In the genomic region with DNA sequence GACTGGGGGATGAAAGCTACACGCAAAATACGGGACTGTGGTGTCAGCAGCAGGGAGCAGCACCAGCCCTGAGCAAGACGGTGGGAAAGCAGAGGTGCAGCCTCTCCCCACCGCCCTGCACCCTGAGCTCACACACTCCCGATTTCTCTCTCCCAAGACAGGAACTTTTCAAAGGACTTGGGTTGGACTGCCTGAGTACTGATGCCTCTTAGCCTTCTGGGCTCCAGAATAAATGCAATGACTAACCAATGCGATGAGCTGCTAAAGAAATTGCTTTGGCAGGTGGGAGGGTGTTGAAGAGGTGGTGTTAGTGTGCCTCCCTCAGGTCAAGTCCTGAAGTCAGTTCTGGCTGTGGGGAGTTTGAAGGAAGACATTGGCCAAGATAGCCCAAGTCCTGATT, we compare ENCODE assay signal across 16 cellular contexts. TPM values are rescaled to one million over a fixed set of nuclear protein-coding genes. Genes with fewer than 3 reads are reported as not detected.
DNase-seq lines count a peak whose midpoint lies in the region; ATAC-seq, FAIRE-seq and TF ChIP-seq lines count a peak whose summit lies in the region.
"Had no signal": no experiment of that assay in that cellular context is flagged by ENCODE, and none has a peak within 500 bp of the region (broad histone marks: within the 10 kb centered on the region; RNA-seq: fewer than 3 reads in every experiment).

No MANE protein-coding gene starts in this region.

- H3K9me3 ChIP-seq in Loucy (ENCODE audit: insufficient read depth, low read depth, low read length) (no peaks in the 10 kb centered on the region), keratinocyte (ENCODE audit: control insufficient read depth, low read depth, low read length) (no peaks in the 10 kb centered on the region), prostate gland (no peaks in the 10 kb centered on the region)

- intact Hi-C loops in prostate gland (cut with DNase I), result no loop called here

- H3K4me3 ChIP-seq in Loucy (ENCODE audit: low read length, poor library complexity, severe bottlenecking) (no peak overlapping the region), bronchial epithelial cell (ENCODE audit: low read depth, low read length) (no peak overlapping the region), keratinocyte (ENCODE audit: control insufficient read depth in 2 of 3, extremely low read depth in 1 of 3, insufficient read depth in 2 of 3, low read depth in 1 of 3, low read length in 3 of 3) (no peak overlapping the region), prostate gland (no peak overlapping the region), brain microvascular endothelial cell (ENCODE audit: low read depth, low read length) (no peak overlapping the region)

- H3K9ac ChIP-seq in Loucy (ENCODE audit: low read depth, low read length, poor library complexity, severe bottlenecking) (no peak overlapping the region), keratinocyte (ENCODE audit: control insufficient read depth, extremely low read depth, insufficient read depth, low read length) (no peak overlapping the region)

- H3K79me2 ChIP-seq in Loucy (ENCODE audit: insufficient read depth, low read length) (no peaks in the 10 kb centered on the region), keratinocyte (ENCODE audit: control insufficient read depth, insufficient read depth, low read length) (no peaks in the 10 kb centered on the region)

- no peaks in the 10 kb centered on the region for H3K4me1 ChIP-seq in Loucy (ENCODE audit: insufficient read depth, low read length, poor library complexity, severe bottlenecking)
- peaks cover 8% of the 10 kb centered on the region for H3K4me1 ChIP-seq in keratinocyte (ENCODE audit: control insufficient read depth, extremely low read depth, insufficient read depth, low read length)
- H3K4me1 ChIP-seq in prostate gland (replicated peaks), result no peaks in the 10 kb centered on the region

- no peaks in the 10 kb centered on the region for H3K27me3 ChIP-seq in Loucy (ENCODE audit: insufficient read depth, low read length, poor library complexity, severe bottlenecking)
- H3K27me3 ChIP-seq in bronchial epithelial cell (ENCODE audit: control insufficient read depth, insufficient read depth, low read length), result peaks cover 4% of the 10 kb centered on the region
- peaks cover 11% of the 10 kb centered on the region for H3K27me3 ChIP-seq in keratinocyte (ENCODE audit: control insufficient read depth, extremely low read depth, insufficient read depth, low read length)
- H3K27me3 ChIP-seq in prostate gland (replicated peaks; ENCODE audit: insufficient read depth), result no peaks in the 10 kb centered on the region
- peaks cover 15% of the 10 kb centered on the region for H3K27me3 ChIP-seq in brain microvascular endothelial cell (replicated peaks)

- TF ChIP-seq CTCF in GM12873 (IDR thresholded peaks at IDR 0.05; ENCODE audit: insufficient read depth, low read depth, low read length, missing control alignments), result peak; percentile 27
- peak; percentile 45 for TF ChIP-seq CTCF in Loucy (conservative IDR thresholded peaks at IDR 0.05; ENCODE audit: low read length)
- TF ChIP-seq CTCF in bronchial epithelial cell (IDR thresholded peaks at IDR 0.05; ENCODE audit: insufficient read depth, low read length, severe bottlenecking), result no peak
- peak in 2 of 3 experiments; percentile 19 to 30 for TF ChIP-seq CTCF in keratinocyte (optimal IDR thresholded peaks at IDR 0.05 in 1 of 3, IDR thresholded peaks at IDR 0.05 in 1 of 3, conservative IDR thresholded peaks at IDR 0.05 in 1 of 3; ENCODE audit: extremely low read depth in 1 of 3, insufficient read depth in 2 of 3, low read length in 3 of 3)
- no peak for TF ChIP-seq CTCF in prostate gland (IDR thresholded peaks at IDR 0.05)
- TF ChIP-seq CTCF in brain microvascular endothelial cell (IDR thresholded peaks at IDR 0.05; ENCODE audit: low read depth, low read length, missing control alignments), result no peak

- DNase-seq in bronchial epithelial cell (ENCODE audit: low read depth), result peak; percentile 8
- no peak for DNase-seq in keratinocyte (ENCODE audit: low read depth, low spot score)
- DNase-seq in prostate gland (ENCODE audit: low spot score), result no peak
- no peak for DNase-seq in brain microvascular endothelial cell
- DNase-seq in NCI-H2171 treated with DMSO at 0.1 percent for 48 hours (lab: John Stamatoyannopoulos, UW), result no peak
- DNase-seq: activated CD4-positive, alpha-beta T cell treated with anti-CD3 and anti-CD28 coated beads for 48 hours; cerebellar nuclear complex; NCI-H1092 treated with DMSO at 0.1 percent for 48 hours; NCI-H510A treated with DMSO at 0.1 percent for 48 hours; occipital lobe; stimulated activated CD4-positive, alpha-beta T cell treated with anti-CD3 and anti-CD28 coated beads, Interleukin-4, amount 100 ng/mL, for 24 hours; stimulated activated naive CD8-positive, alpha-beta T cell treated with anti-CD3 and anti-CD28 coated beads, Interleukin-15, amount 100 ng/mL, for 72 hours had no signal

- H2AFZ ChIP-seq in Loucy (ENCODE audit: low read length), result no peak overlapping the region
- H2AFZ ChIP-seq in keratinocyte (ENCODE audit: control insufficient read depth, low read length), result no peak overlapping the region

- TF ChIP-seq POLR2A in prostate gland (IDR thresholded peaks at IDR 0.05), result no peak

- H3K27ac ChIP-seq in keratinocyte (ENCODE audit: control insufficient read depth, insufficient read depth, low read length), result no peak overlapping the region
- H3K27ac ChIP-seq in prostate gland, result no peak overlapping the region
- no peak overlapping the region for H3K27ac ChIP-seq in brain microvascular endothelial cell

- WGBS in prostate gland, result 55% methylated on average over 6 of the region's 6 CpGs

- H3K4me2 ChIP-seq in Loucy (ENCODE audit: low read depth, low read length, poor library complexity, severe bottlenecking) (no peak overlapping the region), keratinocyte (ENCODE audit: control insufficient read depth, extremely low read depth, insufficient read depth, low read depth, low read length) (no peak overlapping the region)

- no peaks in the 10 kb centered on the region for H3F3A ChIP-seq in Loucy (ENCODE audit: low read depth)

- dilution Hi-C loops in keratinocyte (cut with MboI; ENCODE audit: extremely low pct_ligation_motif_present, low sequenced_read_pairs), result no loop called here

- H3K36me3 ChIP-seq in Loucy (ENCODE audit: insufficient read depth, low read length) (no peaks in the 10 kb centered on the region), bronchial epithelial cell (ENCODE audit: control insufficient read depth, insufficient read depth, low read length) (no peaks in the 10 kb centered on the region), keratinocyte (ENCODE audit: control insufficient read depth in 2 of 2, extremely low read depth in 1 of 2, insufficient read depth in 2 of 2, low read length in 2 of 2) (no peaks in the 10 kb centered on the region), prostate gland (no peaks in the 10 kb centered on the region), brain microvascular endothelial cell (replicated peaks) (no peaks in the 10 kb centered on the region)

- H4K20me1 ChIP-seq in Loucy (ENCODE audit: insufficient read depth, low read length, poor library complexity, severe bottlenecking) (no peaks in the 10 kb centered on the region), keratinocyte (ENCODE audit: control insufficient read depth, extremely low read depth, insufficient read depth, low read length) (no peaks in the 10 kb centered on the region)

- H3K9me1 ChIP-seq in keratinocyte (ENCODE audit: control insufficient read depth, extremely low read depth, insufficient read depth, low read length), result no peaks in the 10 kb centered on the region

- no peak for ATAC-seq in GM19328 (IDR thresholded peaks at IDR 0.05; ENCODE audit: unreplicated experiment)
- ATAC-seq: stimulated activated naive CD8-positive, alpha-beta T cell treated with anti-CD3 and anti-CD28 coated beads, Interleukin-15, amount 100 ng/mL, for 72 hours had no signal

- in situ Hi-C loops in brain microvascular endothelial cell (cut with HindIII; ENCODE audit: low pct_ligation_motif_present, low sequenced_read_pairs), result loop anchor here (25.0 kb wide), 1 partner anchor 180 kb away; a partner anchor contains a TSS

- no peaks in the 10 kb centered on the region for H3K9me2 ChIP-seq in Loucy (replicated peaks; ENCODE audit: low read depth, low read length)

- FAIRE-seq in bronchial epithelial cell (lab: Jason Lieb, UNC) (no peak), keratinocyte (lab: Jason Lieb, UNC) (no peak)

RNA-seq across cellular contexts. Expression of a gene that starts 9.6 kb away (rescaled TPM):
- total RNA-seq in bronchial epithelial cell, result not detected in 2 replicates
- polyA plus RNA-seq in keratinocyte, result not detected in 3 replicates
- not detected for polyA plus RNA-seq in keratinocyte (2011; ENCODE audit: low read depth)
- not detected in 2 replicates for polyA plus RNA-seq in keratinocyte (2011; cell fraction: cytosol; rRNA removed)
- polyA plus RNA-seq in keratinocyte (2011; cell fraction: nucleus; rRNA removed), result not detected in 2 replicates
- polyA plus RNA-seq in keratinocyte (2012; ENCODE audit: low replicate concordance), result not detected in 2 replicates
- polyA minus RNA-seq in keratinocyte, result not detected in 3 replicates
- polyA minus RNA-seq in keratinocyte (2011; cell fraction: cytosol; rRNA and poly(A)+ RNA removed), result not detected
- polyA minus RNA-seq in keratinocyte (2011; cell fraction: nucleus; rRNA and poly(A)+ RNA removed), result not detected in 2 replicates
- total RNA-seq in prostate gland, result 10 to 100 TPM in 1 of 2 donors, 1 to 10 TPM in 1; 2.8 to 17.9 TPM
- total RNA-seq: occipital lobe had no signal
- polyA plus RNA-seq: fibroblast of lung had no signal

RNA-seq across cellular contexts. Expression of a gene that starts 16.4 kb away (rescaled TPM):
- total RNA-seq in bronchial epithelial cell (0.51 and 1.8 TPM in 2 replicates), prostate gland (10 to 100 TPM in 1 of 2 donors, 1 to 10 TPM in 1; 4.2 to 11.2 TPM)
- polyA plus RNA-seq in keratinocyte, result 0.08 to 0.59 TPM (median 0.10 TPM) in 3 replicates
- 0.46 TPM for polyA plus RNA-seq in keratinocyte (2011; ENCODE audit: low read depth)
- polyA plus RNA-seq in keratinocyte (2011; cell fraction: cytosol; rRNA removed), result not detected in 2 replicates
- polyA plus RNA-seq in keratinocyte (2011; cell fraction: nucleus; rRNA removed), result 0.17 and 0.28 TPM in 2 replicates
- 0.15 and 0.76 TPM in 2 replicates for polyA plus RNA-seq in keratinocyte (2012; ENCODE audit: low replicate concordance)
- polyA minus RNA-seq in keratinocyte, result 0.23 TPM in 1 of 3 replicates, not detected in the others
- not detected for polyA minus RNA-seq in keratinocyte (2011; cell fraction: cytosol; rRNA and poly(A)+ RNA removed)
- not detected in 2 replicates for polyA minus RNA-seq in keratinocyte (2011; cell fraction: nucleus; rRNA and poly(A)+ RNA removed)
- polyA plus RNA-seq: fibroblast of lung had no signal

RNA-seq across cellular contexts. Expression of a gene that starts 16.6 kb away (rescaled TPM):
- total RNA-seq in bronchial epithelial cell (not detected in 2 replicates), prostate gland (10 to 100 TPM in 1 of 2 donors, not detected in 1; 16.1 TPM)
- polyA plus RNA-seq in keratinocyte, result not detected in 3 replicates
- polyA plus RNA-seq in keratinocyte (2011; ENCODE audit: low read depth), result not detected
- polyA plus RNA-seq in keratinocyte (2011; cell fraction: cytosol; rRNA removed), result not detected in 2 replicates
- polyA plus RNA-seq in keratinocyte (2011; cell fraction: nucleus; rRNA removed), result not detected in 2 replicates
- polyA plus RNA-seq in keratinocyte (2012; ENCODE audit: low replicate concordance), result not detected in 2 replicates
- not detected in 3 replicates for polyA minus RNA-seq in keratinocyte
- not detected for polyA minus RNA-seq in keratinocyte (2011; cell fraction: cytosol; rRNA and poly(A)+ RNA removed)
- polyA minus RNA-seq in keratinocyte (2011; cell fraction: nucleus; rRNA and poly(A)+ RNA removed), result not detected in 2 replicates
- total RNA-seq: fibroblast of lung, occipital lobe had no signal
- polyA plus RNA-seq: fibroblast of lung had no signal

RNA-seq across cellular contexts. Expression of a gene that starts 29.0 kb away (rescaled TPM):
- total RNA-seq in bronchial epithelial cell (not detected in 2 replicates), prostate gland (100 to 1,000 TPM in 1 of 2 donors, not detected in 1; 102 TPM)
- not detected in 3 replicates for polyA plus RNA-seq in keratinocyte
- not detected for polyA plus RNA-seq in keratinocyte (2011; ENCODE audit: low read depth)
- polyA plus RNA-seq in keratinocyte (2011; cell fraction: cytosol; rRNA removed), result 0.05 TPM in 1 of 2 replicates, not detected in the other
- polyA plus RNA-seq in keratinocyte (2011; cell fraction: nucleus; rRNA removed), result not detected in 2 replicates
- polyA plus RNA-seq in keratinocyte (2012; ENCODE audit: low replicate concordance), result not detected in 2 replicates
- not detected in 3 replicates for polyA minus RNA-seq in keratinocyte
- polyA minus RNA-seq in keratinocyte (2011; cell fraction: cytosol; rRNA and poly(A)+ RNA removed), result not detected
- not detected in 2 replicates for polyA minus RNA-seq in keratinocyte (2011; cell fraction: nucleus; rRNA and poly(A)+ RNA removed)

RNA-seq across cellular contexts. Expression of a gene that starts 31.0 kb away (rescaled TPM):
- total RNA-seq in bronchial epithelial cell (43.3 and 55.3 TPM in 2 replicates), prostate gland (10 to 100 TPM; 82.5 to 90.3 TPM)
- 117 to 162 TPM (median 125 TPM) in 3 replicates for polyA plus RNA-seq in keratinocyte
- polyA plus RNA-seq in keratinocyte (2011; ENCODE audit: low read depth), result 13.0 TPM
- 137 and 188 TPM in 2 replicates for polyA plus RNA-seq in keratinocyte (2011; cell fraction: cytosol; rRNA removed)
- polyA plus RNA-seq in keratinocyte (2011; cell fraction: nucleus; rRNA removed), result 151 and 163 TPM in 2 replicates
- 82.7 and 85.9 TPM in 2 replicates for polyA plus RNA-seq in keratinocyte (2012; ENCODE audit: low replicate concordance)
- polyA minus RNA-seq in keratinocyte, result 102 to 189 TPM (median 142 TPM) in 3 replicates
- 69.3 TPM for polyA minus RNA-seq in keratinocyte (2011; cell fraction: cytosol; rRNA and poly(A)+ RNA removed)
- 33.1 and 51.6 TPM in 2 replicates for polyA minus RNA-seq in keratinocyte (2011; cell fraction: nucleus; rRNA and poly(A)+ RNA removed)

Comparison
In these comparisons a context has a peak if more than half of its experiments do, and no peak if none do; other contexts are left out.
1. CTCF ChIP-seq: peak in GM12873 (single experiment), Loucy (single experiment) and keratinocyte (2 of 3); none in bronchial epithelial cell (single experiment), prostate gland (0 of 4) and brain microvascular endothelial cell (single experiment).